In genomic region chr12:27335364-27336145, GRCh38 we compare ENCODE assay signal across 1 cellular context.
TF ChIP-seq lines count a peak whose summit lies in the region.

No MANE protein-coding gene starts in this region.

TF ChIP-seq in GM23338, 12 proteins besides CTCF, POLR2A, EP300 and RAD21:
- TF ChIP-seq ZNF462 (CRISPR knock-in tag; IDR thresholded peaks at IDR 0.05): no peak
